In genomic region chr7:33646992-33647391, GRCh38 we compare ENCODE assay signal across 8 cellular contexts.
"Had no signal": no experiment of that assay in that cellular context is flagged by ENCODE, and none has a peak within 500 bp of the region (broad histone marks: within the 10 kb centered on the region; RNA-seq: fewer than 3 reads in every experiment).

No MANE protein-coding gene starts in this region.

- H3K27ac Mint-ChIP-seq: GM23338, H9 had no signal

- FAIRE-seq: H1, H54, HepG2, K562 had no signal

- H3K4me2 ChIP-seq: GM23338 had no signal

- H2AFZ ChIP-seq: GM23338 had no signal

- DNase-seq: H9, HCEC 1CT had no signal

- H3K4me3 Mint-ChIP-seq: GM23338, H9 had no signal

- H3K4me3 ChIP-seq: GM23338, K562 had no signal

- H3K27ac ChIP-seq: HL-60 had no signal

- ATAC-seq: GM23338, HepG2, K562 had no signal
